Comparison of ENCODE assay signal across 9 cellular contexts in the genomic region with DNA sequence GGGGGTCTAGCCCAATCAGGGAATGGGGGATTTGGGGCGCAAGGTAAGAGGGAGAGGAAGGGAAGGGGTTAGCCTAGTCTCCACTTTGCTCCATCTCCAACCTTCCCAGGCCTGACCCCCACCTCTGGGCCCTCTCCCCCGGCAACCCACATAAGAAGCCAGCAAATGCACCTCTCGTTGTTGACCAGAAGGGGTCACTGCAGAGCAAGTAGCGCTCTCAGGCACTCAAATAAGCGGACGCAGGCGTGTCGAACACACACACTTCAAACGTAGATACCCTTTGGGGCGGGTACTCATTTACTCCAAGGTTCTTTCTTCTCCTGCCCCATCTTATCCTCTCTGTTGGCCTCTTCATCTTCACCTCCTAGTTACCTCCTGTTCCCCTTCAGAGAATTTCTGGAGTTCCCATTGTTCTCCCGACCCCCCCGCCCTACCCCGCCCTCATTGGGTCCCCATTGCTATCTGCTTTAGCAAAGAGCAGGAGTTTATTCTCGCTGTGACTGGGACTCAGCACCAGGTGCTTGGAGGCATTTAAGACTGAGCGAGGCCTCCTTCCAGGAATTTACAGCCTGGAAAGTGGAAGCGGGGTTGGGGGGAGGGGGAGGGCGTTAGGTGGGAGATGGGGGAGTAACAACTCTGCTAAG. TPM values are rescaled to one million over a fixed set of nuclear protein-coding genes. Genes with fewer than 3 reads are reported as not detected.
DNase-seq lines count a peak whose midpoint lies in the region; ATAC-seq and TF ChIP-seq lines count a peak whose summit lies in the region.
"Had no signal": no experiment of that assay in that cellular context is flagged by ENCODE, and none has a peak within 500 bp of the region (broad histone marks: within the 10 kb centered on the region; RNA-seq: fewer than 3 reads in every experiment).

No MANE protein-coding gene starts in this region.

- DNase-seq in activated CD4-positive, alpha-beta T cell treated with anti-CD3 and anti-CD28 coated beads for 36 hours, result peak; percentile 53
- DNase-seq in activated CD4-positive, alpha-beta T cell treated with anti-CD3 and anti-CD28 coated beads for 1 hour, result no peak
- peak in 39 of 76 experiments; percentile 0 to 41 (median 10) for DNase-seq in HUDEP-2 (lab: John Stamatoyannopoulos, UW; ENCODE audit: unreplicated experiment in 76 of 76)
- DNase-seq in NCI-H82 (lab: John Stamatoyannopoulos, UW), result peak; percentile 94
- peak; percentile 5 to 89 for DNase-seq in cerebellar nuclear complex (lab: John Stamatoyannopoulos, UW)
- DNase-seq in kidney tubule cell (ENCODE audit: low spot score), result peak; percentile 60
- DNase-seq in type B pancreatic cell (ENCODE audit: extremely low spot score, unreplicated experiment), result no peak

- H3K9me3 Mint-ChIP-seq in activated CD4-positive, alpha-beta T cell treated with anti-CD3 and anti-CD28 coated beads for 36 hours (ENCODE audit: low read depth), result no peaks in the 10 kb centered on the region
- no peaks in the 10 kb centered on the region for H3K9me3 Mint-ChIP-seq in type B pancreatic cell

- no peaks in the 10 kb centered on the region for H3K36me3 Mint-ChIP-seq in activated CD4-positive, alpha-beta T cell treated with anti-CD3 and anti-CD28 coated beads for 36 hours (ENCODE audit: low read depth)
- H3K36me3 Mint-ChIP-seq in type B pancreatic cell, result no peaks in the 10 kb centered on the region
- H3K36me3 Mint-ChIP-seq: CD4-positive, alpha-beta memory T cell had no signal

- peak; percentile 90 for TF ChIP-seq CTCF in type B pancreatic cell (conservative IDR thresholded peaks at IDR 0.05)

- CTCF ChIA-PET in activated CD4-positive, alpha-beta T cell treated with anti-CD3 and anti-CD28 coated beads for 36 hours (lab: Charles Lee), result interaction anchor here (0.8 to 1.2 kb wide), 3 partner anchors 12 to 433 kb away, joined by 3 to 5 read pairs (median 4); no protein-coding TSS in a partner anchor

- intact Hi-C loops in activated CD4-positive, alpha-beta T cell treated with anti-CD3 and anti-CD28 coated beads for 36 hours (cut with DNase I, micrococcal nuclease), result loop anchor here (1.0 to 10.0 kb wide), 2 partner anchors 433 to 435 kb away; no protein-coding TSS in a partner anchor

- no peak overlapping the region for H3K27ac Mint-ChIP-seq in activated CD4-positive, alpha-beta T cell treated with anti-CD3 and anti-CD28 coated beads for 36 hours
- no peak overlapping the region for H3K27ac Mint-ChIP-seq in type B pancreatic cell
- H3K27ac Mint-ChIP-seq: CD4-positive, alpha-beta memory T cell had no signal

- peaks cover 27% of the 10 kb centered on the region for H3K27me3 Mint-ChIP-seq in activated CD4-positive, alpha-beta T cell treated with anti-CD3 and anti-CD28 coated beads for 36 hours
- peaks cover 87% of the 10 kb centered on the region for H3K27me3 Mint-ChIP-seq in type B pancreatic cell

- no peak overlapping the region for H3K4me3 Mint-ChIP-seq in activated CD4-positive, alpha-beta T cell treated with anti-CD3 and anti-CD28 coated beads for 36 hours
- H3K4me3 Mint-ChIP-seq in type B pancreatic cell, result peak overlapping the region; percentile 60

- POLR2A ChIA-PET in activated CD4-positive, alpha-beta T cell treated with anti-CD3 and anti-CD28 coated beads for 36 hours (lab: Charles Lee), result no interaction called here

- H3K4me1 Mint-ChIP-seq in activated CD4-positive, alpha-beta T cell treated with anti-CD3 and anti-CD28 coated beads for 36 hours, result no peaks in the 10 kb centered on the region
- H3K4me1 Mint-ChIP-seq in type B pancreatic cell (ENCODE audit: unreplicated experiment), result no peaks in the 10 kb centered on the region
- H3K4me1 Mint-ChIP-seq: CD4-positive, alpha-beta memory T cell had no signal

- ATAC-seq in activated CD4-positive, alpha-beta T cell treated with anti-CD3 and anti-CD28 coated beads for 36 hours, result peak; percentile 36
- no peak for ATAC-seq in HG02588 (IDR thresholded peaks at IDR 0.05; ENCODE audit: unreplicated experiment)

RNA-seq across cellular contexts. Expression of gene SRRM4, which starts 1.5 kb away (rescaled TPM):
- total RNA-seq in activated CD4-positive, alpha-beta T cell treated with anti-CD3 and anti-CD28 coated beads for 36 hours, result not detected
- total RNA-seq in type B pancreatic cell (ENCODE audit: low replicate concordance), result 1.1 and 1.4 TPM in 2 replicates
- total RNA-seq: CD4-positive, alpha-beta memory T cell had no signal

Comparison
In these comparisons a context has a peak if more than half of its experiments do, and no peak if none do; other contexts are left out.
1. DNase-seq: peak in activated CD4-positive, alpha-beta T cell treated with anti-CD3 and anti-CD28 coated beads for 36 hours (single experiment), HUDEP-2 (39 of 76), NCI-H82 (single experiment), cerebellar nuclear complex (2 of 2) and kidney tubule cell (single experiment); none in activated CD4-positive, alpha-beta T cell treated with anti-CD3 and anti-CD28 coated beads for 1 hour (single experiment) and type B pancreatic cell (single experiment).